In the genomic region with DNA sequence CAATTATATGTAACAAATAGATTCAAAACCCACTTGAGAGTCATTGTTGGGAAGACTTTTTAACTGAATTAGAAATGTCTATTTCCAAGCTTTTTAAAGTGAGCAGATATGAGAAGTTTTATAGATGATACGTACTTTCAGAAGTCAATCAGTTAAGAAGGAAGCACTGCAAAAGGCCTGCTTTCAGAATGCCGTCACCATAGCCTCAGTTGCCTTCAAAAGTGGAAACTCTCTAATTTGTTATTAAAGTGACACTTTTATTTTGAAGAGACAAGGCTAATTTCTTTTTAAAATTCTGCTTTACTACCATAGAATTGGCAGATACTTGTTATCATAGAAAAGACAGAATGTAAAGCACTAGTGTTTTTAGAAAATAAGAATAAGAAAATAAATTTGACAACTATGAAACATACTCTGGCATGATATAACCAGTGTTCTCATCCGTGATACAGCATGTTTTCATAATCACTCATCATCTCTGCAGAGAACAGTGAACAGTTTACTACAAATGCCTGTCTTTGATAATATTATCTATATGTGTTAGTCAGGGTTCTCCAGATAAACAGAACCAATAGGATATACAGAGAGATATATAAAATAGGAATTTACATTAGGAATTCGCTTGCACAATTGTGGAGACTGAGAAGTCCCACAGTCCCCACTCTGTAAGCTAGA, we compare ENCODE assay signal across 27 cellular contexts. TPM values are rescaled to one million over a fixed set of nuclear protein-coding genes. Genes with fewer than 3 reads are reported as not detected.
"Had no signal": no experiment of that assay in that cellular context is flagged by ENCODE, and none has a peak within 500 bp of the region (broad histone marks: within the 10 kb centered on the region; RNA-seq: fewer than 3 reads in every experiment).

No MANE protein-coding gene starts in this region.

- H3K36me3 ChIP-seq: left lung, lower lobe of right lung, ovary, right atrium auricular region, sigmoid colon, stomach, thoracic aorta, transverse colon had no signal

- H3K27ac ChIP-seq: dorsolateral prefrontal cortex, left lung, lower lobe of right lung, right atrium auricular region, sigmoid colon, skin epidermis, stomach, thoracic aorta, transverse colon had no signal

- H3K4me1 ChIP-seq: lower lobe of right lung, right atrium auricular region, sigmoid colon had no signal

- H3K4me3 ChIP-seq: dorsolateral prefrontal cortex, left lung, lower lobe of right lung, ovary, right atrium auricular region, sigmoid colon, skin epidermis, stomach, thoracic aorta, transverse colon had no signal

- FAIRE-seq: keratinocyte, urothelium cell line had no signal

- DNase-seq: cortex of kidney; dorsolateral prefrontal cortex; effector CD8-positive, alpha-beta T cell; foreskin fibroblast; immature natural killer cell; left lung; lower lobe of right lung; natural killer cell; ovary; sigmoid colon; stimulated activated CD4-positive, alpha-beta T cell treated with anti-CD3 and anti-CD28 coated beads, Interleukin-12 subunit alpha, Interleukin-12 subunit beta, amount 100 ng/mL, for 4 hours; stimulated activated naive CD4-positive, alpha-beta T cell; stomach; substantia nigra; transverse colon had no signal

- H3K27me3 ChIP-seq: dorsolateral prefrontal cortex, left lung, ovary, right atrium auricular region, sigmoid colon, stomach, transverse colon had no signal

- H3K9me3 ChIP-seq: left lung, lower lobe of right lung, ovary, sigmoid colon, stomach, thoracic aorta, transverse colon had no signal

RNA-seq across cellular contexts. Expression of gene TMEM212, which starts 25.9 kb away (rescaled TPM):
- total RNA-seq: esophagus mucosa, fibroblast of lung, mesothelial cell of epicardium, mucosa of gallbladder, myocyte, natural killer cell, neural crest cell, posterior vena cava, right atrium auricular region, sigmoid colon, stomach, thoracic aorta, transverse colon had no signal
